Comparison of ENCODE assay signal across 8 cellular contexts in genomic region chr18:3450358-3451107, GRCh38. TPM values are rescaled to one million over a fixed set of nuclear protein-coding genes. Genes with fewer than 3 reads are reported as not detected.
DNase-seq lines count a peak whose midpoint lies in the region; ATAC-seq lines count a peak whose summit lies in the region.

No MANE protein-coding gene starts in this region.

- H3K4me3 ChIP-seq in MG63 (peak overlapping the region; percentile 71), duodenal mucosa (ENCODE audit: low read depth in 1 of 2, low read length in 2 of 2) (peak overlapping the region; percentile 92 to 93)

- H3K27me3 ChIP-seq in MG63 (no peaks in the 10 kb centered on the region), duodenal mucosa (ENCODE audit: control insufficient read depth in 1 of 2, insufficient read depth in 2 of 2, low read length in 2 of 2) (no peaks in the 10 kb centered on the region)

- peaks cover 27 to 31% of the 10 kb centered on the region in 2 donors for H3K4me1 ChIP-seq in duodenal mucosa (ENCODE audit: control insufficient read depth in 1 of 2, insufficient read depth in 2 of 2, low read length in 2 of 2)

- intact Hi-C loops in activated CD4-positive, alpha-beta memory T cell treated with anti-CD3 and anti-CD28 coated beads for 36 hours (cut with micrococcal nuclease): loop anchor here (1.0 to 10.0 kb wide), 6 partner anchors 144 to 1844 kb away; partner anchors contain the start of genes MYL12A, SMCHD1 and ZBTB14

- ATAC-seq in memory B cell (ENCODE audit: low read depth) (peak; percentile 6), HG02588 (IDR thresholded peaks at IDR 0.05; ENCODE audit: unreplicated experiment) (no peak)

- peaks cover 24% of the 10 kb centered on the region for H3K36me3 Mint-ChIP-seq in activated CD4-positive, alpha-beta memory T cell treated with anti-CD3 and anti-CD28 coated beads for 36 hours
- no peaks in the 10 kb centered on the region for H3K36me3 Mint-ChIP-seq in memory B cell

- no peaks in the 10 kb centered on the region for H3K9me3 Mint-ChIP-seq in activated CD4-positive, alpha-beta memory T cell treated with anti-CD3 and anti-CD28 coated beads for 36 hours
- H3K9me3 Mint-ChIP-seq in memory B cell: no peaks in the 10 kb centered on the region

- peak overlapping the region; percentile 100 for H3K27ac Mint-ChIP-seq in activated CD4-positive, alpha-beta memory T cell treated with anti-CD3 and anti-CD28 coated beads for 36 hours
- H3K27ac Mint-ChIP-seq in memory B cell: peak overlapping the region; percentile 100

- peak; percentile 81 for DNase-seq in COLO668 (lab: John Stamatoyannopoulos, UW; ENCODE audit: unreplicated experiment)
- DNase-seq in MG63: peak; percentile 57
- DNase-seq in activated CD4-positive, alpha-beta memory T cell treated with anti-CD3 and anti-CD28 coated beads for 36 hours: peak; percentile 73
- DNase-seq in memory B cell (ENCODE audit: low spot score in 2 of 2): peak; percentile 58 to 74
- peak; percentile 63 for DNase-seq in stimulated activated CD8-positive, alpha-beta memory T cell treated with anti-CD3 and anti-CD28 coated beads, Interleukin-12 subunit alpha, Interleukin-12 subunit beta, amount 100 ng/mL, for 4 hours (ENCODE audit: low read depth)
- DNase-seq in iPS-NIHi7 (ENCODE audit: extremely low spot score): no peak

- peak overlapping the region; percentile 99 for H3K27ac ChIP-seq in duodenal mucosa (ENCODE audit: low read depth, low read length)

- POLR2A ChIA-PET in activated CD4-positive, alpha-beta memory T cell treated with anti-CD3 and anti-CD28 coated beads for 36 hours (lab: Charles Lee): interaction anchor here (0.6 to 5.3 kb wide), 12 partner anchors 9 to 1845 kb away, joined by 3 to 90 read pairs (median 4); partner anchors contain the start of gene ZBTB14

- H3K36me3 ChIP-seq in MG63 (0 out of 2 replicates have a peak, but pooled peaks cover 4% of the 10 kb centered on the region), duodenal mucosa (ENCODE audit: control insufficient read depth in 1 of 2, insufficient read depth in 2 of 2, low read length in 2 of 2) (no peaks in the 10 kb centered on the region)

- peak overlapping the region; percentile 98 to 99 for H3K9ac ChIP-seq in duodenal mucosa (ENCODE audit: low read depth in 1 of 2, low read length in 2 of 2)

- H3K9me3 ChIP-seq in MG63: no peaks in the 10 kb centered on the region
- no peaks in the 10 kb centered on the region for H3K9me3 ChIP-seq in duodenal mucosa (ENCODE audit: control insufficient read depth in 1 of 2, low read length in 2 of 2)

- peaks cover 38% of the 10 kb centered on the region for H3K4me1 Mint-ChIP-seq in activated CD4-positive, alpha-beta memory T cell treated with anti-CD3 and anti-CD28 coated beads for 36 hours (ENCODE audit: low read depth)
- H3K4me1 Mint-ChIP-seq in memory B cell: peaks cover 13% of the 10 kb centered on the region

- CTCF ChIA-PET in activated CD4-positive, alpha-beta memory T cell treated with anti-CD3 and anti-CD28 coated beads for 36 hours (lab: Charles Lee): interaction anchor here (1.2 to 10.1 kb wide), 4 partner anchors 70 to 216 kb away, joined by 4 to 112 read pairs (median 24); no protein-coding TSS in a partner anchor

- no peaks in the 10 kb centered on the region for H3K27me3 Mint-ChIP-seq in activated CD4-positive, alpha-beta memory T cell treated with anti-CD3 and anti-CD28 coated beads for 36 hours
- no peaks in the 10 kb centered on the region for H3K27me3 Mint-ChIP-seq in memory B cell

- peak overlapping the region; percentile 86 for H3K4me3 Mint-ChIP-seq in activated CD4-positive, alpha-beta memory T cell treated with anti-CD3 and anti-CD28 coated beads for 36 hours
- peak overlapping the region; percentile 96 for H3K4me3 Mint-ChIP-seq in memory B cell

RNA-seq across cellular contexts. Expression of gene TGIF1, which starts 0.6 kb away (rescaled TPM):
- 28.2 and 43.2 TPM in 2 replicates for total RNA-seq in MG63 (2014; rRNA removed; shearing (Covaris generic); ENCODE audit: low replicate concordance)
- 10 to 100 TPM; 45.9 to 51.4 TPM for total RNA-seq in activated CD4-positive, alpha-beta memory T cell treated with anti-CD3 and anti-CD28 coated beads for 36 hours
